In the genomic region with DNA sequence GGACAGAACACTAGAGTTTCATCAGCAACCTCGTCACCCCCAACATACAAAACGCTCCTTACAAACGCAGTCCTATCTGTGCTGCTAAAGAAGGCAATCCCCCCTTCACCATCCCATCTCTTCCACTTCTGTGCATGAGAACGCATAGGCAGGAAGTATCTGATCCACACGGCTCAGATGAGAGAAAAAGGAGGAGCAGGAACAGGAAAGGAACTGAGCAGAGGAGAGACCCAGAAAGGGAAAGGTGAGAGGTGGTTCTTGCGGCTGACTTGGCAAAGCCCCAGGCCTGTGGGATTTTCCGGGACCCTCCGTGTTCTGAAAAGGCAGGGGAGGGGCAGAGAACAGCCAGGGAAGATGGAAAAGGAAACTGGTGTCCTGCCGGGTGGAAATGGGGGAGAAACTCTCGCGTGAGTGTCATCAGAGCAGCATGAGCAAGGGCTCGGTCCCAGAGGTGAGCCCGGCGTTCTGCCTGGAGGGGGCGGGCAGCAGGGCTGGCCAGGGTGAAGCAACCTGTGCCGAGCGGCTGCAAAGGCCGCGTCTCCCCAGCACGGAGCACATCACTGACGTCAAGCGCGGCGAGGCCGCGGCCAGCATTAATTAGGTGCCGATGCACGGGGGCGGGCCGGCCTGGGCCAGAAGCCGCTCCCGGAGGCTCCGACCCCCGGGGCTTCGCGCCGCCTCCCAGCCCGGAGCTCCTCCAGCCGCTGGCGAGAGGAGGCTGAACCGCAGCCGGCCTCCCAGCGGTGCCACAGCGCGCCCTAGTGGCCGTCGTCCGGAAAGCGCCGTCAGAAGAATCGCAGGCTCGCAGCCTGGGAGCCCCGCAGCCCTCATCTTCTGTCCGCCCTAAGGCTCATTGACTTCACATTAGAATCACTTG, we compare ENCODE assay signal across 8 cellular contexts. TPM values are rescaled to one million over a fixed set of nuclear protein-coding genes. Genes with fewer than 3 reads are reported as not detected.
DNase-seq lines count a peak whose midpoint lies in the region; ATAC-seq and TF ChIP-seq lines count a peak whose summit lies in the region.

No MANE protein-coding gene starts in this region.

- H3K27ac ChIP-seq in SU-DHL-6 (ENCODE audit: low read depth, low read length) (no peak overlapping the region), heart right ventricle (peak overlapping the region in 6 of 10 donors; percentile 6 to 48 (median 34)), upper lobe of right lung (peak overlapping the region; percentile 40)

- intact Hi-C loops in heart right ventricle (cut with DNase I): loop anchor here (1.0 to 10.0 kb wide), 14 partner anchors 43 to 651 kb away; partner anchors contain the start of gene HES1 (in 4 of the 10)
- intact Hi-C loops in upper lobe of right lung (cut with DNase I): loop anchor here (2.0 to 10.0 kb wide), 2 partner anchors 181 to 527 kb away; partner anchors contain the start of gene HES1

- H3F3A ChIP-seq in SU-DHL-6 (ENCODE audit: insufficient read depth): no peaks in the 10 kb centered on the region

- H2AFZ ChIP-seq in SU-DHL-6 (ENCODE audit: low read depth, low read length, severe bottlenecking): peak overlapping the region; percentile 65

- peak overlapping the region; percentile 70 for H3K4me3 Mint-ChIP-seq in activated naive CD8-positive, alpha-beta T cell treated with anti-CD3 and anti-CD28 coated beads, Interleukin-2, amount 50 U/mL, for 24 hours
- peak overlapping the region; percentile 62 for H3K4me3 Mint-ChIP-seq in progenitor cell of endocrine pancreas (ENCODE audit: low read depth)

- peaks cover 18% of the 10 kb centered on the region for H3K4me1 Mint-ChIP-seq in activated naive CD8-positive, alpha-beta T cell treated with anti-CD3 and anti-CD28 coated beads, Interleukin-2, amount 50 U/mL, for 24 hours
- peaks cover 28% of the 10 kb centered on the region for H3K4me1 Mint-ChIP-seq in progenitor cell of endocrine pancreas (ENCODE audit: low read depth)

- no peaks in the 10 kb centered on the region for H4K20me1 ChIP-seq in SU-DHL-6 (ENCODE audit: low read depth, low read length)

- H3K4me1 ChIP-seq in heart right ventricle (peaks cover 6 to 37% (median 25%) of the 10 kb centered on the region in 9 donors), upper lobe of right lung (peaks cover 26% of the 10 kb centered on the region)

- 3 to 4% methylated on average over 53 to 54 of the region's 54 CpGs for WGBS in heart right ventricle, 2 donors

- H3K9ac ChIP-seq in SU-DHL-6 (ENCODE audit: low read length): 0 out of 2 replicates have a peak overlapping the region, but pooled peaks have one; percentile 14

- H3K9me3 ChIP-seq in SU-DHL-6 (ENCODE audit: insufficient read depth, low read length): no peaks in the 10 kb centered on the region
- H3K9me3 ChIP-seq in heart right ventricle: peaks cover 0 to 20% (median 0%) of the 10 kb centered on the region in 11 donors
- H3K9me3 ChIP-seq in upper lobe of right lung: peaks cover 6% of the 10 kb centered on the region

- no peaks in the 10 kb centered on the region for H3K36me3 Mint-ChIP-seq in activated naive CD8-positive, alpha-beta T cell treated with anti-CD3 and anti-CD28 coated beads, Interleukin-2, amount 50 U/mL, for 24 hours (ENCODE audit: low read depth)
- peaks cover 3% of the 10 kb centered on the region for H3K36me3 Mint-ChIP-seq in progenitor cell of endocrine pancreas (ENCODE audit: insufficient read depth)

- peaks cover 52% of the 10 kb centered on the region for H3K27me3 Mint-ChIP-seq in activated naive CD8-positive, alpha-beta T cell treated with anti-CD3 and anti-CD28 coated beads, Interleukin-2, amount 50 U/mL, for 24 hours
- H3K27me3 Mint-ChIP-seq in progenitor cell of endocrine pancreas: peaks cover 14% of the 10 kb centered on the region

- no peaks in the 10 kb centered on the region for H3K27me3 ChIP-seq in SU-DHL-6 (ENCODE audit: low read length)
- peaks cover 0 to 67% (median 56%) of the 10 kb centered on the region in 7 donors for H3K27me3 ChIP-seq in heart right ventricle
- no peaks in the 10 kb centered on the region for H3K27me3 ChIP-seq in upper lobe of right lung

- H3K79me2 ChIP-seq in SU-DHL-6 (ENCODE audit: insufficient read depth, low read length): no peaks in the 10 kb centered on the region

- TF ChIP-seq CTCF in GM12872 (IDR thresholded peaks at IDR 0.05; ENCODE audit: insufficient read depth, low read depth, low read length) (peak; percentile 83), SU-DHL-6 (IDR thresholded peaks at IDR 0.05; ENCODE audit: insufficient read depth, low read length, poor library complexity, severe bottlenecking) (peak; percentile 72), heart right ventricle (IDR thresholded peaks at IDR 0.05) (peak; percentile 91 to 99 (median 97)), progenitor cell of endocrine pancreas (IDR thresholded peaks at IDR 0.05; ENCODE audit: unreplicated experiment) (peak; percentile 95), upper lobe of right lung (IDR thresholded peaks at IDR 0.05) (peak; percentile 94)

- H3K9me2 ChIP-seq in SU-DHL-6 (replicated peaks; ENCODE audit: insufficient read depth, low read length): no peaks in the 10 kb centered on the region

- peak overlapping the region; percentile 68 for H3K27ac Mint-ChIP-seq in activated naive CD8-positive, alpha-beta T cell treated with anti-CD3 and anti-CD28 coated beads, Interleukin-2, amount 50 U/mL, for 24 hours
- peak overlapping the region; percentile 73 for H3K27ac Mint-ChIP-seq in progenitor cell of endocrine pancreas

- ATAC-seq in HG02610 (IDR thresholded peaks at IDR 0.05; ENCODE audit: unreplicated experiment) (peak; percentile 81), heart right ventricle (peak; percentile 84 to 92 (median 90)), upper lobe of right lung (peak; percentile 95)
- peak; percentile 82 for ATAC-seq in activated naive CD8-positive, alpha-beta T cell treated with anti-CD3 and anti-CD28 coated beads, Interleukin-2, amount 50 U/mL, for 24 hours

- H3K36me3 ChIP-seq in SU-DHL-6 (ENCODE audit: low read length) (no peaks in the 10 kb centered on the region), heart right ventricle (no peaks in the 10 kb centered on the region), upper lobe of right lung (no peaks in the 10 kb centered on the region)

- DNase-seq in NCI-H1048 (lab: John Stamatoyannopoulos, UW) (peak; percentile 43), heart right ventricle (peak; percentile 85 to 89), progenitor cell of endocrine pancreas (ENCODE audit: low spot score, unreplicated experiment) (peak; percentile 93), upper lobe of right lung (peak; percentile 93)
- DNase-seq in activated naive CD8-positive, alpha-beta T cell treated with anti-CD3 and anti-CD28 coated beads, Interleukin-2, amount 50 U/mL, for 24 hours: peak; percentile 88

- H3K9me3 Mint-ChIP-seq in activated naive CD8-positive, alpha-beta T cell treated with anti-CD3 and anti-CD28 coated beads, Interleukin-2, amount 50 U/mL, for 24 hours: no peaks in the 10 kb centered on the region
- peaks cover 10% of the 10 kb centered on the region for H3K9me3 Mint-ChIP-seq in progenitor cell of endocrine pancreas (ENCODE audit: low read depth)

- H3K4me3 ChIP-seq in SU-DHL-6 (ENCODE audit: insufficient read depth, low read length, poor library complexity, severe bottlenecking): peak overlapping the region; percentile 41
- H3K4me3 ChIP-seq in heart right ventricle: peak overlapping the region in 9 of 10 donors; percentile 8 to 62 (median 52)
- peak overlapping the region; percentile 57 for H3K4me3 ChIP-seq in upper lobe of right lung

- H3K4me2 ChIP-seq in SU-DHL-6 (ENCODE audit: low read depth, low read length, poor library complexity, severe bottlenecking): peak overlapping the region; percentile 56

RNA-seq across cellular contexts. Expression of gene CPN2, which starts 35.8 kb away (rescaled TPM):
- total RNA-seq in heart right ventricle (1 to 10 TPM in 9 of 10 donors, under 1 TPM in 1; 0.87 to 4.5 (median 1.6) TPM), progenitor cell of endocrine pancreas (not detected in 2 replicates), upper lobe of right lung (not detected)
- polyA plus RNA-seq in heart right ventricle: under 1 TPM; 0.12 to 0.51 TPM

RNA-seq across cellular contexts. Expression of gene LRRC15, which starts 54.2 kb away (rescaled TPM):
- total RNA-seq in heart right ventricle (under 1 TPM in 9 of 10 donors, not detected in 1; 0.05 to 0.81 (median 0.41) TPM), progenitor cell of endocrine pancreas (not detected in 2 replicates), upper lobe of right lung (1.1 TPM)
- under 1 TPM; 0.07 to 0.10 TPM for polyA plus RNA-seq in heart right ventricle

Comparison
In these comparisons a context has a peak if more than half of its experiments do, and no peak if none do; other contexts are left out.
1. DNase-seq: peak in every context shown above with its lines; median percentile 93 in progenitor cell of endocrine pancreas; 93 in upper lobe of right lung; 88 in activated naive CD8-positive, alpha-beta T cell treated with anti-CD3 and anti-CD28 coated beads, Interleukin-2, amount 50 U/mL, for 24 hours; 87 in heart right ventricle; 43 in NCI-H1048.